Comparison of ENCODE assay signal across 1 cellular context in genomic region chr3:45640724-45641361, GRCh38.
TF ChIP-seq lines count a peak whose summit lies in the region.

No MANE protein-coding gene starts in this region.

TF ChIP-seq in endothelial cell of umbilical vein, 7 proteins besides CTCF, POLR2A, EP300 and RAD21 (continued from another document):
- no peak for TF ChIP-seq MAX (IDR thresholded peaks at IDR 0.05; ENCODE audit: insufficient read depth, insufficient read length)
- TF ChIP-seq POLR2AphosphoS5 (IDR thresholded peaks at IDR 0.05; ENCODE audit: insufficient read depth, low read depth, low read length), result no peak
- TF ChIP-seq JUN (IDR thresholded peaks at IDR 0.05; ENCODE audit: borderline replicate concordance, insufficient read depth, insufficient read length, low read depth), result no peak
- no peak for TF ChIP-seq MYC (IDR thresholded peaks at IDR 0.05; ENCODE audit: low read depth, low read length)
- TF ChIP-seq FOS (IDR thresholded peaks at IDR 0.05; ENCODE audit: borderline replicate concordance, insufficient read depth, low read length), result no peak
